8 cellular contexts compared by ENCODE assay signal in genomic region chr19:18478545-18479311, GRCh38. TPM values are rescaled to one million over a fixed set of nuclear protein-coding genes. Genes with fewer than 3 reads are reported as not detected.
DNase-seq lines count a peak whose midpoint lies in the region; ATAC-seq and TF ChIP-seq lines count a peak whose summit lies in the region.

No MANE protein-coding gene starts in this region.

- H3K4me3 ChIP-seq in RWPE2 (ENCODE audit: severe bottlenecking) (no peak overlapping the region), smooth muscle cell (no peak overlapping the region)

- no peaks in the 10 kb centered on the region for H3K27me3 Mint-ChIP-seq in activated naive CD8-positive, alpha-beta T cell treated with anti-CD3 and anti-CD28 coated beads for 36 hours

- 56% methylated on average over 17 of the region's 17 CpGs for whole genome bisulfite sequencing in smooth muscle cell (ENCODE audit: low lambda C conversion rate)

- no peaks in the 10 kb centered on the region for H3K9me3 Mint-ChIP-seq in activated naive CD8-positive, alpha-beta T cell treated with anti-CD3 and anti-CD28 coated beads for 36 hours

- no peak overlapping the region for H2AFZ ChIP-seq in smooth muscle cell (ENCODE audit: low read depth)

- no peak for TF ChIP-seq CTCF in GM13977 (IDR thresholded peaks at IDR 0.05; ENCODE audit: extremely low read depth, insufficient read depth, missing control alignments)
- no peak for TF ChIP-seq CTCF in RWPE2 (IDR thresholded peaks at IDR 0.05; ENCODE audit: poor library complexity, severe bottlenecking)
- TF ChIP-seq CTCF in smooth muscle cell (IDR thresholded peaks at IDR 0.05; ENCODE audit: borderline replicate concordance, insufficient read depth, poor library complexity, severe bottlenecking) = no peak

- in situ Hi-C loops in GM13977 (cut with MboI; ENCODE audit: low pct_unique_long_range_greater_than_20kb, low sequenced_read_pairs, unreplicated experiment) = no loop called here

- H3F3A ChIP-seq in smooth muscle cell (ENCODE audit: low read depth) = peaks cover 8% of the 10 kb centered on the region

- no peaks in the 10 kb centered on the region for H3K27me3 ChIP-seq in RWPE2 (ENCODE audit: insufficient read depth, poor library complexity, severe bottlenecking)
- H3K27me3 ChIP-seq in smooth muscle cell (ENCODE audit: low read depth) = no peaks in the 10 kb centered on the region

- H3K4me2 ChIP-seq in smooth muscle cell = peak overlapping the region; percentile 30

- H3K27ac ChIP-seq in RWPE2 (ENCODE audit: poor library complexity, severe bottlenecking) (peak overlapping the region; percentile 85), smooth muscle cell (ENCODE audit: low read depth) (peak overlapping the region; percentile 95)

- peaks cover 51% of the 10 kb centered on the region for H3K4me1 Mint-ChIP-seq in activated naive CD8-positive, alpha-beta T cell treated with anti-CD3 and anti-CD28 coated beads for 36 hours

- peaks cover 74% of the 10 kb centered on the region for H4K20me1 ChIP-seq in smooth muscle cell (ENCODE audit: low read depth)

- H3K36me3 Mint-ChIP-seq in activated naive CD8-positive, alpha-beta T cell treated with anti-CD3 and anti-CD28 coated beads for 36 hours = peaks cover 2% of the 10 kb centered on the region

- ATAC-seq in HG02884 (IDR thresholded peaks at IDR 0.05; ENCODE audit: unreplicated experiment) (peak; percentile 68), RWPE2 (ENCODE audit: low read depth) (peak; percentile 76), left ventricle myocardium superior (peak; percentile 82)

- DNase-seq in GM13977 (ENCODE audit: low spot score) (peak; percentile 87), RWPE2 (ENCODE audit: low spot score) (peak; percentile 81), left ventricle myocardium superior (peak; percentile 80), smooth muscle cell (lab: John Stamatoyannopoulos, UW; ENCODE audit: unreplicated experiment) (peak; percentile 30), NCI-H345 (lab: John Stamatoyannopoulos, UW) (no peak), NCI-H128 (lab: John Stamatoyannopoulos, UW; ENCODE audit: unreplicated experiment) (no peak)
- DNase-seq in activated naive CD8-positive, alpha-beta T cell treated with anti-CD3 and anti-CD28 coated beads for 36 hours = peak; percentile 80

- H3K27ac Mint-ChIP-seq in activated naive CD8-positive, alpha-beta T cell treated with anti-CD3 and anti-CD28 coated beads for 36 hours = peak overlapping the region; percentile 94

- no peaks in the 10 kb centered on the region for H3K9me3 ChIP-seq in RWPE2 (ENCODE audit: severe bottlenecking)
- no peaks in the 10 kb centered on the region for H3K9me3 ChIP-seq in smooth muscle cell (replicated peaks; ENCODE audit: low read depth)

- peak overlapping the region; percentile 73 for H3K4me3 Mint-ChIP-seq in activated naive CD8-positive, alpha-beta T cell treated with anti-CD3 and anti-CD28 coated beads for 36 hours

- intact Hi-C loops in left ventricle myocardium superior (cut with micrococcal nuclease) = no loop called here

- H3K36me3 ChIP-seq in RWPE2 (ENCODE audit: low read depth) (no peaks in the 10 kb centered on the region; the same call in 1 of the 2 replicates), smooth muscle cell (ENCODE audit: low read depth) (no peaks in the 10 kb centered on the region)

- peak overlapping the region; percentile 33 for H3K9ac ChIP-seq in smooth muscle cell (ENCODE audit: low read depth)

- H3K4me1 ChIP-seq in RWPE2 (ENCODE audit: insufficient read depth, poor library complexity, severe bottlenecking) (peaks cover 45% of the 10 kb centered on the region), smooth muscle cell (ENCODE audit: low read depth) (peaks cover 4% of the 10 kb centered on the region)

- peaks cover 85% of the 10 kb centered on the region for H3K79me2 ChIP-seq in smooth muscle cell (ENCODE audit: low read depth)

RNA-seq across cellular contexts. Expression of gene ISYNA1, which starts 40.8 kb away (rescaled TPM):
- 10 to 100 TPM; 29.6 to 32.7 TPM for total RNA-seq in activated naive CD8-positive, alpha-beta T cell treated with anti-CD3 and anti-CD28 coated beads for 36 hours
- 24.4 TPM for total RNA-seq in left ventricle myocardium superior
- 16.4 and 60.1 TPM in 2 replicates for total RNA-seq in smooth muscle cell
- 56.9 and 89.5 TPM in 2 replicates for polyA plus RNA-seq in smooth muscle cell

RNA-seq across cellular contexts. Expression of gene ELL, which starts 43.1 kb away (rescaled TPM):
- total RNA-seq in activated naive CD8-positive, alpha-beta T cell treated with anti-CD3 and anti-CD28 coated beads for 36 hours = 10 to 100 TPM; 20.0 to 21.0 TPM
- total RNA-seq in left ventricle myocardium superior (9.3 TPM), smooth muscle cell (10.5 and 12.8 TPM in 2 replicates)
- polyA plus RNA-seq in smooth muscle cell = 15.2 and 31.7 TPM in 2 replicates

RNA-seq across cellular contexts. Expression of gene SSBP4, which starts 59.5 kb away (rescaled TPM):
- total RNA-seq in activated naive CD8-positive, alpha-beta T cell treated with anti-CD3 and anti-CD28 coated beads for 36 hours = 100 to 1,000 TPM in 1 of 2 experiments, 10 to 100 TPM in 1; 96.1 to 101 TPM
- 36.4 TPM for total RNA-seq in left ventricle myocardium superior
- 36.0 and 44.1 TPM in 2 replicates for total RNA-seq in smooth muscle cell
- 124 and 133 TPM in 2 replicates for polyA plus RNA-seq in smooth muscle cell

Comparison
In these comparisons a context has a peak if more than half of its experiments do, and no peak if none do; other contexts are left out.
1. DNase-seq: peak in GM13977 (single experiment), RWPE2 (single experiment), activated naive CD8-positive, alpha-beta T cell treated with anti-CD3 and anti-CD28 coated beads for 36 hours (single experiment), left ventricle myocardium superior (single experiment) and smooth muscle cell (single experiment); none in NCI-H345 (single experiment) and NCI-H128 (single experiment).
2. Peak in every context shown above with its lines, with median percentiles within 50 percentile points of each other: ATAC-seq.